12 cellular contexts compared by ENCODE assay signal in the genomic region with DNA sequence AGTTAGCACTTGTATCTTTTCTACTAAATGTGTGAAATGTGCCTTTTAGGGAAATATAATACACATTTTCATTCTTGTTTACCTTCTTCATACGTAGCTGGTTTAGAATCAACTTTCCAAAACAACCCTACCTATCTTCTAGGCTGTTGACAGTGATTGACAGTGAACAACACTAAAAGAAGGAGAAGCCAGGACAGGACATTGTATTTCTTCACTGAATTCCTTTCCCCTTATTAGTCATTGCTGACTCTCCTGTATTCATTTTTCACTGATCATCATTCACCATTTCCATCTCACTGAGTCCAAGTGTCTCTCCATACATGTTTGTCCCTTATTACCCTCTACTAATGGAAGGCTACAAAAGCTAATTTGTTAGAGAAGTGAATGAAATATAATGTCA.
"Had no signal": no experiment of that assay in that cellular context is flagged by ENCODE, and none has a peak within 500 bp of the region (broad histone marks: within the 10 kb centered on the region; RNA-seq: fewer than 3 reads in every experiment).

No MANE protein-coding gene starts in this region.

- H3K27me3 ChIP-seq: hepatocyte, pancreas had no signal

- H3K9me3 ChIP-seq: left ventricle myocardium inferior, mucosa of descending colon, pancreas, thoracic aorta had no signal

- H3K4me3 ChIP-seq: hepatocyte, left ventricle myocardium inferior, mucosa of descending colon, pancreas, thoracic aorta had no signal

- H3K36me3 ChIP-seq: left ventricle myocardium inferior, pancreas, thoracic aorta had no signal

- H3K4me1 ChIP-seq: pancreas had no signal

- H3K27ac ChIP-seq: hepatocyte, left ventricle myocardium inferior, pancreas, thoracic aorta had no signal

- DNase-seq: activated CD4-positive, alpha-beta T cell treated with anti-CD3 and anti-CD28 coated beads, Interleukin-2, amount 10 ng/mL, durations not matched to agents 7 days and 5 days; activated naive CD4-positive, alpha-beta T cell treated with anti-CD3 and anti-CD28 coated beads for 36 hours; activated T-cell treated with anti-CD3 and anti-CD28 coated beads for 4 hours; islet precursor cell; left ventricle myocardium inferior; mucosa of descending colon; naive thymus-derived CD4-positive, alpha-beta T cell; pancreas; retina had no signal

- H3K79me2 ChIP-seq: hepatocyte had no signal

- H2AFZ ChIP-seq: hepatocyte had no signal

- H3K4me2 ChIP-seq: hepatocyte had no signal

- ATAC-seq: mucosa of descending colon; naive thymus-derived CD4-positive, alpha-beta T cell; stimulated activated effector memory CD8-positive, alpha-beta T cell treated with anti-CD3 and anti-CD28 coated beads, Interleukin-12 subunit alpha, Interleukin-12 subunit beta, amount 100 ng/mL, for 72 hours had no signal
